Comparison of ENCODE assay signal across 8 cellular contexts in the genomic region with DNA sequence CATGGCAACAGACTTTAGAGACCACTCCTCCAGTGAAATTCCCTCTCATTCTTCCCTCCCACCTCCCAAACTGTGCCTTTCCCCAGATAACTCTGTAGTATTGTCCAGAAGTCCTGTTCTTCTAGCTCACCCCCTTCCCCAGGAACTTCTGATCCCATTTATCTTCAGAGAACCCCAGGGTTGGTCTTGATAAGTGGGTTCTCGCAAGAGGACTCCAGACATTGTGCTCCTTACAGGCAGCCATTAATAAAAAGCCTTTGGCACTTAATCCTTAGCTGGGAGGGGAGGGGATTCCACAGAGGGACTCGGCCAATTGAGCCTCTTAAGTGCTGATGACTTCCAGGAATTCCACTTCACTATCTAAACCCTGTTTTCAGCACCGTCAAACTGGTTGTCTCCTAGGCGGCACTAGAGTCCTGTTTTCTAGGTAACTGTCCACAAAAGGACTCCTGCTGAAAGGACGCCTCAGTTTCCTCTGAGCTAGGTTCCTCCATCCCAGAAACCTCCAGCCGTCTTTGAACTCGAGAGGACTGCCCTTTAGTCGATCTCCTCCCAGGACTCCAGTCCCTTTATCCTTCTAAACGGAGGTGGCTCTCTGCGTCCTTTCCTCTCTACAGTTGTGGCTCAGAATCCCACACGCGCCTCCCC. TPM values are rescaled to one million over a fixed set of nuclear protein-coding genes. Genes with fewer than 3 reads are reported as not detected.
DNase-seq lines count a peak whose midpoint lies in the region; ATAC-seq and TF ChIP-seq lines count a peak whose summit lies in the region.

No MANE protein-coding gene starts in this region.

- peaks cover 12% of the 10 kb centered on the region for H3K4me1 Mint-ChIP-seq in progenitor cell of endocrine pancreas (ENCODE audit: low read depth)

- H3K9me3 ChIP-seq in Panc1 (ENCODE audit: control insufficient read depth, insufficient read depth, low read depth, low read length): no peaks in the 10 kb centered on the region
- peaks cover 0 to 2% of the 10 kb centered on the region in 2 donors for H3K9me3 ChIP-seq in esophagus (ENCODE audit: control insufficient read depth in 2 of 2, insufficient read depth in 1 of 2, low read depth in 1 of 2, low read length in 1 of 2)

- WGBS in esophagus, 2 donors: 6 to 14% methylated on average over 12 of the region's 12 CpGs

- intact Hi-C loops in Panc1 (cut with micrococcal nuclease; ENCODE audit: unreplicated experiment): no loop called here

- in situ Hi-C loops in Panc1 (cut with HindIII; ENCODE audit: low pct_unique_long_range_greater_than_20kb, low sequenced_read_pairs): no loop called here

- H3K36me3 Mint-ChIP-seq in progenitor cell of endocrine pancreas (ENCODE audit: insufficient read depth): no peaks in the 10 kb centered on the region

- POLR2A ChIA-PET in Panc1 (lab: Charles Lee) (no interaction called here), GM10248 (lab: Yijun Ruan, JAX) (interaction anchor here (0.5 to 0.8 kb wide), 2 partner anchors 8 to 98 kb away, joined by 3 to 5 read pairs; no protein-coding TSS in a partner anchor)

- peak; percentile 70 for DNase-seq in NCI-H345 treated with DMSO at 0.1 percent for 48 hours (lab: John Stamatoyannopoulos, UW; ENCODE audit: unreplicated experiment)
- no peak for DNase-seq in NCI-H345 (lab: John Stamatoyannopoulos, UW)
- no peak for DNase-seq in Panc1 (ENCODE audit: low read depth, low spot score)
- no peak for DNase-seq in progenitor cell of endocrine pancreas (ENCODE audit: low spot score, unreplicated experiment)
- no peak for DNase-seq in GM10248 (ENCODE audit: extremely low spot score)

- H3K27me3 Mint-ChIP-seq in progenitor cell of endocrine pancreas: peaks cover 80% of the 10 kb centered on the region

- peak overlapping the region; percentile 67 for H3K4me3 Mint-ChIP-seq in progenitor cell of endocrine pancreas (ENCODE audit: low read depth)

- TF ChIP-seq CTCF in Panc1 (IDR thresholded peaks at IDR 0.05): no peak
- TF ChIP-seq CTCF in progenitor cell of endocrine pancreas (IDR thresholded peaks at IDR 0.05; ENCODE audit: unreplicated experiment): no peak
- no peak for TF ChIP-seq CTCF in GM10248 (IDR thresholded peaks at IDR 0.05; ENCODE audit: control extremely low read depth, extremely low read depth, low read depth, missing control alignments)

- no peaks in the 10 kb centered on the region for H3K9me3 Mint-ChIP-seq in progenitor cell of endocrine pancreas (ENCODE audit: low read depth)

- BruUV-seq in Panc1 (replicated peaks; lab: Mats Ljungman, UMichigan): no TSS peak

- CTCF ChIA-PET in Panc1 (lab: Charles Lee) (interaction anchor here (0.8 to 1.5 kb wide), 3 partner anchors 32 to 160 kb away, joined by 3 to 7 read pairs (median 3); no protein-coding TSS in a partner anchor), GM10248 (lab: Yijun Ruan, JAX) (interaction anchor here (0.8 to 4.3 kb wide), 27 partner anchors 8 to 463 kb away, joined by 3 to 42 read pairs (median 4); a partner anchor contains a TSS)

- H3K4me3 ChIP-seq in Panc1 (ENCODE audit: low read depth in 2 of 2, low read length in 2 of 2) (peak overlapping the region; percentile 45 to 62), esophagus (ENCODE audit: low read depth in 1 of 2, low read length in 2 of 2) (peak overlapping the region; percentile 30 to 40)

- H3K4me1 ChIP-seq in Panc1 (ENCODE audit: control insufficient read depth, insufficient read depth, low read length): peaks cover 15% of the 10 kb centered on the region
- H3K4me1 ChIP-seq in esophagus (ENCODE audit: control insufficient read depth in 2 of 2, insufficient read depth in 2 of 2, low read length in 1 of 2): peaks cover 5 to 32% of the 10 kb centered on the region in 2 donors

- H3K36me3 ChIP-seq in Panc1 (ENCODE audit: control insufficient read depth, insufficient read depth, low read length): no peaks in the 10 kb centered on the region
- no peaks in the 10 kb centered on the region for H3K36me3 ChIP-seq in esophagus (ENCODE audit: control insufficient read depth in 2 of 2, insufficient read depth in 2 of 2, low read length in 1 of 2)

- no peaks in the 10 kb centered on the region for H3K27me3 ChIP-seq in Panc1 (ENCODE audit: control insufficient read depth, insufficient read depth, low read length)
- no peaks in the 10 kb centered on the region for H3K27me3 ChIP-seq in esophagus (ENCODE audit: control insufficient read depth in 1 of 2, insufficient read depth in 2 of 2, low read length in 2 of 2)

- peak overlapping the region; percentile 70 for H3K27ac Mint-ChIP-seq in progenitor cell of endocrine pancreas

- H3K27ac ChIP-seq in Panc1 (ENCODE audit: low read length) (peak overlapping the region; percentile 34; the same call in 1 of the 2 replicates), esophagus (ENCODE audit: low read depth in 2 of 2, low read length in 1 of 2) (peak overlapping the region; percentile 96 to 99)

- ATAC-seq in Panc1: no peak
- ATAC-seq in GM18868 (IDR thresholded peaks at IDR 0.05; ENCODE audit: unreplicated experiment): no peak
- no peak for ATAC-seq in GM18858 (IDR thresholded peaks at IDR 0.05; ENCODE audit: unreplicated experiment)

RNA-seq across cellular contexts. Expression of a gene that starts 2.0 kb away (rescaled TPM):
- total RNA-seq in Panc1 (2021; ENCODE audit: unreplicated experiment) (75.4 TPM), progenitor cell of endocrine pancreas (25.4 TPM in 2 replicates)
- 81.6 TPM for polyA plus RNA-seq in Panc1 (2012; ENCODE audit: insufficient read length)
- 100 to 1,000 TPM in 1 of 2 donors, 10 to 100 TPM in 1; 69.9 to 117 TPM for polyA plus RNA-seq in esophagus

RNA-seq across cellular contexts. Expression of a gene that starts 26.5 kb away (rescaled TPM):
- total RNA-seq in Panc1 (2021; ENCODE audit: unreplicated experiment) (55.9 TPM), progenitor cell of endocrine pancreas (102 and 114 TPM in 2 replicates)
- polyA plus RNA-seq in Panc1 (2012; ENCODE audit: insufficient read length): 102 TPM
- 10 to 100 TPM; 47.9 to 53.6 TPM for polyA plus RNA-seq in esophagus
